ENCODE assay signal across 8 cellular contexts in the genomic region with DNA sequence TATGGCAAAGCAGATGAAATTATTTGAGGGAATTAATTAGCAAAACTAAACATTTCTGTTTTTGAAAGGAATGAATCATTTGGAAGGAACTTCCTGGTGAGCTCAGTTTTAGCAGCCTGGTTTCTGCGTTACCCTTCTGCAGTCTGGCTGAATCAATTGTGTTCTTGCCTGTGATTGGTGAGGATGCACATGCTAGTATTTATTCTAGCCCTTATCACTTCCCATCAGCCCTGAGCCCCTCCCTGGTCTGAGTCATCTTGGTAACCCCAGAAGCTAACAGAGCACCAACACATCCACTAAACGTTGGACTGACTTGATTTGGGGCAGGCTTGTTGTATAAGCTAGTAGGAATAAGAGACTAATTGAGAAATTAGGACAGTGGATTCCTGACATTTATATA. TPM values are rescaled to one million over a fixed set of nuclear protein-coding genes. Genes with fewer than 3 reads are reported as not detected.
DNase-seq lines count a peak whose midpoint lies in the region; ATAC-seq and TF ChIP-seq lines count a peak whose summit lies in the region.

No MANE protein-coding gene starts in this region.

- H3K27me3 ChIP-seq in Loucy (ENCODE audit: insufficient read depth, low read length, poor library complexity, severe bottlenecking) (no peaks in the 10 kb centered on the region), skeletal muscle tissue (ENCODE audit: control insufficient read depth in 3 of 3, insufficient read depth in 3 of 3, low read length in 3 of 3) (no peaks in the 10 kb centered on the region)

- no peaks in the 10 kb centered on the region for H3K36me3 Mint-ChIP-seq in activated T-cell treated with anti-CD3 and anti-CD28 coated beads, Interleukin-2, amount 50 U/mL, for 24 hours (ENCODE audit: low read depth)

- H3K4me2 ChIP-seq in Loucy (ENCODE audit: low read depth, low read length, poor library complexity, severe bottlenecking), result peak overlapping the region; percentile 66

- ATAC-seq in GM21381 (IDR thresholded peaks at IDR 0.05; ENCODE audit: unreplicated experiment), result no peak

- no peaks in the 10 kb centered on the region for H3K9me3 ChIP-seq in Loucy (ENCODE audit: insufficient read depth, low read depth, low read length)
- no peaks in the 10 kb centered on the region for H3K9me3 ChIP-seq in skeletal muscle tissue (ENCODE audit: control insufficient read depth in 3 of 3, low read length in 3 of 3)

- H3K36me3 ChIP-seq in Loucy (ENCODE audit: insufficient read depth, low read length) (peaks cover 6% of the 10 kb centered on the region; the same call in 1 of the 2 replicates), skeletal muscle tissue (ENCODE audit: control insufficient read depth in 3 of 3, insufficient read depth in 3 of 3, low read length in 3 of 3) (no peaks in the 10 kb centered on the region)

- H3K27me3 Mint-ChIP-seq in activated T-cell treated with anti-CD3 and anti-CD28 coated beads, Interleukin-2, amount 50 U/mL, for 24 hours, result peaks cover 12% of the 10 kb centered on the region

- peaks cover 35% of the 10 kb centered on the region for H4K20me1 ChIP-seq in Loucy (ENCODE audit: insufficient read depth, low read length, poor library complexity, severe bottlenecking)

- in situ Hi-C loops in Caki2 (cut with HindIII; ENCODE audit: low pct_unique_long_range_greater_than_20kb, low sequenced_read_pairs), result no loop called here

- peak; percentile 89 for DNase-seq in Caki2 (ENCODE audit: low read depth)
- DNase-seq in activated T-cell treated with anti-CD3 and anti-CD28 coated beads, Interleukin-2, amount 50 U/mL, for 24 hours, result no peak
- peak; percentile 90 for DNase-seq in fibroblast of the conjunctiva (ENCODE audit: low read depth)
- DNase-seq in DMS79 treated with DMSO at 0.1 percent for 48 hours (lab: John Stamatoyannopoulos, UW), result no peak
- no peak for DNase-seq in iPS-NIHi11 (ENCODE audit: low spot score)

- peak overlapping the region; percentile 34 for H3K27ac ChIP-seq in skeletal muscle tissue (ENCODE audit: low read depth, low read length)

- H3K27ac Mint-ChIP-seq in activated T-cell treated with anti-CD3 and anti-CD28 coated beads, Interleukin-2, amount 50 U/mL, for 24 hours, result peak overlapping the region; percentile 70

- no peak for TF ChIP-seq CTCF in Loucy (conservative IDR thresholded peaks at IDR 0.05; ENCODE audit: low read length)

- H2AFZ ChIP-seq in Loucy (ENCODE audit: low read length), result no peak overlapping the region

- peaks cover 65% of the 10 kb centered on the region for H3K4me1 ChIP-seq in Loucy (ENCODE audit: insufficient read depth, low read length, poor library complexity, severe bottlenecking)
- H3K4me1 ChIP-seq in skeletal muscle tissue (ENCODE audit: control insufficient read depth in 3 of 3, insufficient read depth in 3 of 3, low read length in 3 of 3), result peaks cover 0 to 28% (median 3%) of the 10 kb centered on the region in 3 donors

- peak overlapping the region; percentile 8 for H3K9ac ChIP-seq in Loucy (ENCODE audit: low read depth, low read length, poor library complexity, severe bottlenecking)
- H3K9ac ChIP-seq in skeletal muscle tissue (ENCODE audit: low read depth in 1 of 3, low read length in 3 of 3), result no peak overlapping the region

- H3K4me3 ChIP-seq in Loucy (ENCODE audit: low read length, poor library complexity, severe bottlenecking) (peak overlapping the region; percentile 46), skeletal muscle tissue (ENCODE audit: low read length in 3 of 3) (no peak overlapping the region)

- H3K79me2 ChIP-seq in Loucy (ENCODE audit: insufficient read depth, low read length), result peaks cover 94% of the 10 kb centered on the region

- H3F3A ChIP-seq in Loucy (ENCODE audit: low read depth), result peaks cover 8% of the 10 kb centered on the region; the same call in 1 of the 2 replicates

- H3K9me3 Mint-ChIP-seq in activated T-cell treated with anti-CD3 and anti-CD28 coated beads, Interleukin-2, amount 50 U/mL, for 24 hours, result no peaks in the 10 kb centered on the region

- H3K4me1 Mint-ChIP-seq in activated T-cell treated with anti-CD3 and anti-CD28 coated beads, Interleukin-2, amount 50 U/mL, for 24 hours (ENCODE audit: low read depth), result peaks cover 45% of the 10 kb centered on the region

- no peak overlapping the region for H3K4me3 Mint-ChIP-seq in activated T-cell treated with anti-CD3 and anti-CD28 coated beads, Interleukin-2, amount 50 U/mL, for 24 hours

- H3K9me2 ChIP-seq in Loucy (replicated peaks; ENCODE audit: low read depth, low read length), result no peaks in the 10 kb centered on the region

RNA-seq across cellular contexts. Expression of a gene that starts 6.6 kb away (rescaled TPM):
- 33.2 and 33.9 TPM in 2 replicates for total RNA-seq in Caki2 (2014; rRNA removed; shearing (Covaris generic); ENCODE audit: low replicate concordance)
- total RNA-seq in skeletal muscle tissue, result 17.2 TPM

Comparison
In these comparisons a context has a peak if more than half of its experiments do, and no peak if none do; other contexts are left out.
1. DNase-seq: peak in Caki2 (single experiment) and fibroblast of the conjunctiva (single experiment); none in activated T-cell treated with anti-CD3 and anti-CD28 coated beads, Interleukin-2, amount 50 U/mL, for 24 hours (single experiment), DMS79 treated with DMSO at 0.1 percent for 48 hours (single experiment) and iPS-NIHi11 (single experiment).